In genomic region chr2:130344578-130344977, GRCh38 we compare ENCODE assay signal across 19 cellular contexts. TPM values are rescaled to one million over a fixed set of nuclear protein-coding genes. Genes with fewer than 3 reads are reported as not detected.
DNase-seq lines count a peak whose midpoint lies in the region; ATAC-seq and TF ChIP-seq lines count a peak whose summit lies in the region.
"Had no signal": no experiment of that assay in that cellular context is flagged by ENCODE, and none has a peak within 500 bp of the region (broad histone marks: within the 10 kb centered on the region; RNA-seq: fewer than 3 reads in every experiment).

No MANE protein-coding gene starts in this region.

- H3K27ac Mint-ChIP-seq in T-helper 1 cell treated with Interleukin-12 subunit alpha and Interleukin-12 subunit beta and Interleukin-4 antibody, amounts not matched to agents 30 μg/mL and 1 μg/mL, for 36 hours = no peak overlapping the region
- peak overlapping the region; percentile 44 for H3K27ac Mint-ChIP-seq in activated CD8-positive, alpha-beta T cell treated with anti-CD3 and anti-CD28 coated beads for 36 hours
- peak overlapping the region in 4 of 9 donors; percentile 19 to 73 (median 39) for H3K27ac Mint-ChIP-seq in naive thymus-derived CD4-positive, alpha-beta T cell

- TF ChIP-seq CTCF in activated CD8-positive, alpha-beta T cell treated with anti-CD3 and anti-CD28 coated beads for 36 hours (IDR thresholded peaks at IDR 0.05) = no peak
- no peak for TF ChIP-seq CTCF in esophagus muscularis mucosa (IDR thresholded peaks at IDR 0.05)

- no peaks in the 10 kb centered on the region for H3K27me3 Mint-ChIP-seq in T-helper 1 cell treated with Interleukin-12 subunit alpha and Interleukin-12 subunit beta and Interleukin-4 antibody, amounts not matched to agents 30 μg/mL and 1 μg/mL, for 36 hours (ENCODE audit: low read depth)
- H3K27me3 Mint-ChIP-seq in activated CD8-positive, alpha-beta T cell treated with anti-CD3 and anti-CD28 coated beads for 36 hours = no peaks in the 10 kb centered on the region
- H3K27me3 Mint-ChIP-seq in naive thymus-derived CD4-positive, alpha-beta T cell = peaks cover 0 to 2% (median 0%) of the 10 kb centered on the region in 5 donors

- WGBS in esophagus muscularis mucosa = 97% methylated on average over 3 of the region's 4 CpGs

- no peaks in the 10 kb centered on the region for H3K9me3 Mint-ChIP-seq in T-helper 1 cell treated with Interleukin-12 subunit alpha and Interleukin-12 subunit beta and Interleukin-4 antibody, amounts not matched to agents 30 μg/mL and 1 μg/mL, for 36 hours
- H3K9me3 Mint-ChIP-seq in activated CD8-positive, alpha-beta T cell treated with anti-CD3 and anti-CD28 coated beads for 36 hours = no peaks in the 10 kb centered on the region
- H3K9me3 Mint-ChIP-seq in naive thymus-derived CD4-positive, alpha-beta T cell = peaks cover 0 to 4% (median 0%) of the 10 kb centered on the region in 11 donors

- no peak for TF ChIP-seq EP300 in esophagus muscularis mucosa (IDR thresholded peaks at IDR 0.05)

- H3K4me1 ChIP-seq in HAP-1 (peaks cover 5% of the 10 kb centered on the region; the same call in 1 of the 2 replicates), esophagus muscularis mucosa (peaks cover 22 to 30% (median 26%) of the 10 kb centered on the region in 4 donors)
- peaks cover 10 to 19% of the 10 kb centered on the region in 2 donors for H3K4me1 ChIP-seq in naive thymus-derived CD4-positive, alpha-beta T cell (ENCODE audit: control insufficient read depth in 2 of 2, insufficient read depth in 2 of 2, low read length in 2 of 2)

- H3K9me3 ChIP-seq in HAP-1 (no peaks in the 10 kb centered on the region), esophagus muscularis mucosa (no peaks in the 10 kb centered on the region)
- H3K9me3 ChIP-seq in naive thymus-derived CD4-positive, alpha-beta T cell (ENCODE audit: control insufficient read depth in 2 of 3, low read length in 3 of 3) = no peaks in the 10 kb centered on the region
- H3K9me3 ChIP-seq: sigmoid colon, uterus had no signal

- in situ Hi-C loops in HAP-1 (cut with MboI; ENCODE audit: low sequenced_read_pairs) = no loop called here

- DNase-seq in T-helper 1 cell (no peak), HAP-1 (ENCODE audit: low spot score in 2 of 2) (no peak), NCI-H146 (lab: John Stamatoyannopoulos, UW) (no peak), esophagus muscularis mucosa (ENCODE audit: extremely low spot score) (no peak)
- no peak for DNase-seq in activated CD8-positive, alpha-beta T cell treated with anti-CD3 and anti-CD28 coated beads for 36 hours
- no peak for DNase-seq in naive thymus-derived CD4-positive, alpha-beta T cell
- DNase-seq: 8988T; Calu3; effector CD8-positive, alpha-beta T cell; NCI-H1105 treated with DMSO at 0.1 percent for 48 hours; NCI-H2227 treated with DMSO at 0.1 percent for 48 hours; OCI-M1; sigmoid colon; stimulated activated CD4-positive, alpha-beta T cell treated with anti-CD3 and anti-CD28 coated beads, Interleukin-4, amount 100 ng/mL, for 4 hours; uterus had no signal

- H3K4me1 Mint-ChIP-seq in T-helper 1 cell treated with Interleukin-12 subunit alpha and Interleukin-12 subunit beta and Interleukin-4 antibody, amounts not matched to agents 30 μg/mL and 1 μg/mL, for 36 hours (ENCODE audit: low read depth) = peaks cover 22% of the 10 kb centered on the region
- H3K4me1 Mint-ChIP-seq in activated CD8-positive, alpha-beta T cell treated with anti-CD3 and anti-CD28 coated beads for 36 hours (ENCODE audit: low read depth) = peaks cover 41% of the 10 kb centered on the region
- H3K4me1 Mint-ChIP-seq in naive thymus-derived CD4-positive, alpha-beta T cell = peaks cover 17 to 51% (median 38%) of the 10 kb centered on the region in 7 donors

- intact Hi-C loops in activated CD8-positive, alpha-beta T cell treated with anti-CD3 and anti-CD28 coated beads for 36 hours (cut with micrococcal nuclease) = no loop called here
- intact Hi-C loops in naive thymus-derived CD4-positive, alpha-beta T cell (cut with micrococcal nuclease) = no loop called here
- intact Hi-C loops in esophagus muscularis mucosa (cut with DNase I) = no loop called here

- H3K27me3 ChIP-seq in HAP-1 (ENCODE audit: low read depth) = no peaks in the 10 kb centered on the region
- H3K27me3 ChIP-seq in naive thymus-derived CD4-positive, alpha-beta T cell (ENCODE audit: control insufficient read depth in 2 of 2, insufficient read depth in 2 of 2, low read length in 2 of 2) = no peaks in the 10 kb centered on the region
- H3K27me3 ChIP-seq in esophagus muscularis mucosa = no peaks in the 10 kb centered on the region
- H3K27me3 ChIP-seq: cardiac muscle cell, sigmoid colon, uterus had no signal

- H3K36me3 Mint-ChIP-seq in T-helper 1 cell treated with Interleukin-12 subunit alpha and Interleukin-12 subunit beta and Interleukin-4 antibody, amounts not matched to agents 30 μg/mL and 1 μg/mL, for 36 hours (ENCODE audit: low read depth) = peaks cover 48% of the 10 kb centered on the region
- H3K36me3 Mint-ChIP-seq in activated CD8-positive, alpha-beta T cell treated with anti-CD3 and anti-CD28 coated beads for 36 hours (ENCODE audit: low read depth) = peaks cover 53% of the 10 kb centered on the region
- H3K36me3 Mint-ChIP-seq in naive thymus-derived CD4-positive, alpha-beta T cell = peaks cover 8 to 45% (median 33%) of the 10 kb centered on the region in 5 donors

- H3K4me3 ChIP-seq in HAP-1 (peak overlapping the region; percentile 98; the same call in 1 of the 2 replicates), esophagus muscularis mucosa (no peak overlapping the region)
- H3K4me3 ChIP-seq in naive thymus-derived CD4-positive, alpha-beta T cell (ENCODE audit: low read length) = no peak overlapping the region
- H3K4me3 ChIP-seq: cardiac muscle cell, sigmoid colon, uterus had no signal

- H3K36me3 ChIP-seq in HAP-1 (replicated peaks) = peaks cover 52% of the 10 kb centered on the region
- peaks cover 16 to 52% (median 26%) of the 10 kb centered on the region in 3 experiments for H3K36me3 ChIP-seq in naive thymus-derived CD4-positive, alpha-beta T cell (ENCODE audit: control insufficient read depth in 2 of 3, insufficient read depth in 3 of 3, low read length in 3 of 3)
- peaks cover 33 to 64% (median 53%) of the 10 kb centered on the region in 4 donors for H3K36me3 ChIP-seq in esophagus muscularis mucosa
- H3K36me3 ChIP-seq: uterus had no signal

- H3K27ac ChIP-seq in naive thymus-derived CD4-positive, alpha-beta T cell (ENCODE audit: low read depth, low read length) = no peak overlapping the region
- H3K27ac ChIP-seq in esophagus muscularis mucosa (replicated peaks in 1 of 4) = no peak overlapping the region
- H3K27ac ChIP-seq: cardiac muscle cell, sigmoid colon, SK-N-MC, uterus had no signal

- CTCF ChIA-PET in activated CD8-positive, alpha-beta T cell treated with anti-CD3 and anti-CD28 coated beads for 36 hours (lab: Charles Lee) = no interaction called here
- CTCF ChIA-PET in naive thymus-derived CD4-positive, alpha-beta T cell (lab: Charles Lee) = interaction anchor here (0.6 kb wide), 1 partner anchor 697 kb away, joined by 3 read pairs; no protein-coding TSS in a partner anchor

- POLR2A ChIA-PET in activated CD8-positive, alpha-beta T cell treated with anti-CD3 and anti-CD28 coated beads for 36 hours (lab: Charles Lee) = interaction anchor here (0.6 to 4.7 kb wide), 3 partner anchors 9 to 27 kb away, joined by 3 to 65 read pairs (median 4); partner anchors contain the start of gene PTPN18
- POLR2A ChIA-PET in naive thymus-derived CD4-positive, alpha-beta T cell (lab: Charles Lee) = interaction anchor here (0.6 to 5.2 kb wide), 4 partner anchors 9 to 46 kb away, joined by 3 to 92 read pairs (median 32); partner anchors contain the start of gene PTPN18

- peak overlapping the region; percentile 44 for H3K4me3 Mint-ChIP-seq in T-helper 1 cell treated with Interleukin-12 subunit alpha and Interleukin-12 subunit beta and Interleukin-4 antibody, amounts not matched to agents 30 μg/mL and 1 μg/mL, for 36 hours
- H3K4me3 Mint-ChIP-seq in activated CD8-positive, alpha-beta T cell treated with anti-CD3 and anti-CD28 coated beads for 36 hours = peak overlapping the region; percentile 98
- H3K4me3 Mint-ChIP-seq in naive thymus-derived CD4-positive, alpha-beta T cell = peak overlapping the region; percentile 24 to 100 (median 98)

- ATAC-seq in activated CD8-positive, alpha-beta T cell treated with anti-CD3 and anti-CD28 coated beads for 36 hours = no peak
- ATAC-seq in naive thymus-derived CD4-positive, alpha-beta T cell = no peak
- no peak for ATAC-seq in HG02571 (IDR thresholded peaks at IDR 0.05; ENCODE audit: unreplicated experiment)

- no peak for TF ChIP-seq POLR2A in esophagus muscularis mucosa (IDR thresholded peaks at IDR 0.05; ENCODE audit: low read depth)

RNA-seq across cellular contexts. Expression of gene IMP4, which starts 1.9 kb away (rescaled TPM):
- total RNA-seq in activated CD8-positive, alpha-beta T cell treated with anti-CD3 and anti-CD28 coated beads for 36 hours = 100 to 1,000 TPM; 160 to 163 TPM
- 10 to 100 TPM; 69.9 to 88.5 (median 79.3) TPM for total RNA-seq in naive thymus-derived CD4-positive, alpha-beta T cell
- 10 to 100 TPM; 76.3 to 82.7 TPM for polyA plus RNA-seq in naive thymus-derived CD4-positive, alpha-beta T cell
- total RNA-seq in esophagus muscularis mucosa = 100 to 1,000 TPM in 3 of 4 donors, 10 to 100 TPM in 1; 94.7 to 139 (median 114) TPM

RNA-seq across cellular contexts. Expression of gene PTPN18, which starts 11.3 kb away (rescaled TPM):
- 10 to 100 TPM; 32.9 to 35.4 TPM for total RNA-seq in activated CD8-positive, alpha-beta T cell treated with anti-CD3 and anti-CD28 coated beads for 36 hours
- 100 to 1,000 TPM in 1 of 5 experiments, 10 to 100 TPM in 4; 43.3 to 112 (median 44.2) TPM for total RNA-seq in naive thymus-derived CD4-positive, alpha-beta T cell
- polyA plus RNA-seq in naive thymus-derived CD4-positive, alpha-beta T cell = 10 to 100 TPM; 39.4 to 53.2 TPM
- 10 to 100 TPM; 36.6 to 60.2 (median 50.3) TPM for total RNA-seq in esophagus muscularis mucosa

Comparison
In these comparisons a context has a peak if more than half of its experiments do, and no peak if none do; other contexts are left out.
1. H3K4me3 Mint-ChIP-seq: peak in every context shown above with its lines; median percentile 98 in activated CD8-positive, alpha-beta T cell treated with anti-CD3 and anti-CD28 coated beads for 36 hours; 98 in naive thymus-derived CD4-positive, alpha-beta T cell; 44 in T-helper 1 cell treated with Interleukin-12 subunit alpha and Interleukin-12 subunit beta and Interleukin-4 antibody, amounts not matched to agents 30 μg/mL and 1 μg/mL, for 36 hours.